In the genomic region with DNA sequence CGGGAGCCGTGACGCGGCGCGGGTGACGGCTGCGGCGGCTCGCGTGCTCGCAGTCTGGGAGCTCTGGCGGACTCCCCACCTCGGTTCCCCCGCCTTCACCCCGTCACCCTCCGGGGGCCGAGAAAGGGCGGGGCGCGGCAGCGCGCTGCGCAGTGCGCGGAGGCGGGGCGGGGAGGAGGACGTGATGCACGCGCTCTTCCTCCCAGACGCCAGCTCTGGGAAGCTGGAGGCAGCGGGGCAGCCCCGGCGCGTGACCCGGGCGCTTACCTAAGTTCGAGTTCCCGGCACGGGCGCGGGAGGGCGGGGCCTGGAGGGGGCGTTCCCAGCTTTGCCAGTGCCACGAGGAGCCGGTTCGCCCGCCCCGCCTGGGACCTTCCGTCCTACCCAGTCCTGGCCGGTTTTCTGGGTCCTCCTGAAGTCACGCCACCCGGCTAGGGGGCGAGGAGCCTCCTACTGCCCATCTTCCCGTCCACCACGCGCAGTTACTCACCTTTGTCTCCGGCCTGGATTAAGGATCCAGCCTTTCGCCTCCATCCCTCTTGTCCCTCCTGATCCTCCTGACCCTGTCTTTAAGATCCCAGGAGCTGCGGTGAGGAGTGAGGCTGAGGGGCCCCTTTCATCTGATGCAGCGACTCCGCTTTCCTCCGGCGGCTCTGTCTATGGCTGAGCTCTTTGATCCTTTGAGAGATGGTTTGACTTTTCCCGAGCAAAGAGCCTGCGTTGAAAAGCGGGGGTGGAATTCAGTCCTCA, we compare ENCODE assay signal across 7 cellular contexts.
DNase-seq lines count a peak whose midpoint lies in the region; ATAC-seq lines count a peak whose summit lies in the region.

No MANE protein-coding gene starts in this region.

- DNase-seq in NCI-H2029 (lab: John Stamatoyannopoulos, UW) (peak; percentile 98), T-helper 9 cell (peak; percentile 99), astrocyte of the hippocampus (ENCODE audit: low read depth, low spot score) (peak; percentile 99), hippocampal formation (lab: John Stamatoyannopoulos, UW) (peak; percentile 95 to 97), retina (peak; percentile 98)

- ATAC-seq in GM18508 (IDR thresholded peaks at IDR 0.05; ENCODE audit: insufficient read depth, unreplicated experiment): peak; percentile 56
- ATAC-seq in HG02981 (IDR thresholded peaks at IDR 0.05; ENCODE audit: unreplicated experiment): peak; percentile 84

Comparison
In these comparisons a context has a peak if more than half of its experiments do, and no peak if none do; other contexts are left out.
1. Peak in every context shown above with its lines: DNase-seq and ATAC-seq.